8 cellular contexts compared by ENCODE assay signal in genomic region chr4:120156115-120156718, GRCh38.
DNase-seq lines count a peak whose midpoint lies in the region; ATAC-seq, FAIRE-seq and TF ChIP-seq lines count a peak whose summit lies in the region.

No MANE protein-coding gene starts in this region.

- H3K4me1 Mint-ChIP-seq in astrocyte (ENCODE audit: low read depth, unreplicated experiment): no peaks in the 10 kb centered on the region

- 22 to 29% methylated on average over 5 of the region's 5 CpGs for WGBS in testis, 2 donors

- no peak overlapping the region for H3K4me2 ChIP-seq in astrocyte (ENCODE audit: low read length)

- H3K36me3 ChIP-seq in astrocyte (ENCODE audit: insufficient read depth, low read length) (no peaks in the 10 kb centered on the region), testis (ENCODE audit: low read depth, missing control alignments) (no peaks in the 10 kb centered on the region)

- no peaks in the 10 kb centered on the region for H3K4me1 ChIP-seq in astrocyte (ENCODE audit: insufficient read depth, low read length)
- no peaks in the 10 kb centered on the region for H3K4me1 ChIP-seq in testis

- H3K4me3 ChIP-seq in astrocyte (ENCODE audit: insufficient read depth, low read depth, low read length): no peak overlapping the region
- no peak overlapping the region for H3K4me3 ChIP-seq in testis

- no peaks in the 10 kb centered on the region for H3K9me3 Mint-ChIP-seq in astrocyte (ENCODE audit: unreplicated experiment)

- no peak for TF ChIP-seq POLR2A in testis (IDR thresholded peaks at IDR 0.05)

- H3K36me3 Mint-ChIP-seq in astrocyte (ENCODE audit: low read depth, unreplicated experiment): no peaks in the 10 kb centered on the region

- peak; percentile 57 for ATAC-seq in HG03095 (IDR thresholded peaks at IDR 0.05; ENCODE audit: unreplicated experiment)

- no peak overlapping the region for H2AFZ ChIP-seq in astrocyte (ENCODE audit: low read depth, low read length)

- H3K27ac Mint-ChIP-seq in astrocyte (ENCODE audit: unreplicated experiment): no peak overlapping the region

- H3K4me3 Mint-ChIP-seq in astrocyte (ENCODE audit: unreplicated experiment): no peak overlapping the region

- H3K9me3 ChIP-seq in astrocyte (ENCODE audit: insufficient read depth, low read depth, low read length) (no peaks in the 10 kb centered on the region), testis (no peaks in the 10 kb centered on the region)

- H4K20me1 ChIP-seq in astrocyte (ENCODE audit: insufficient read depth, low read length): no peaks in the 10 kb centered on the region

- H3K27me3 Mint-ChIP-seq in astrocyte (ENCODE audit: low read depth, unreplicated experiment): no peaks in the 10 kb centered on the region

- in situ Hi-C loops in GM13977 (cut with MboI; ENCODE audit: low pct_unique_long_range_greater_than_20kb, low sequenced_read_pairs, unreplicated experiment): loop anchor here (25.0 kb wide), 1 partner anchor 931 kb away; no protein-coding TSS in a partner anchor

- DNase-seq in CMK (ENCODE audit: low read depth) (peak; percentile 18), GM13977 (ENCODE audit: low spot score) (peak; percentile 10), NCI-H345 (lab: John Stamatoyannopoulos, UW) (peak; percentile 59), astrocyte (ENCODE audit: low read depth) (peak; percentile 51), testis (peak; percentile 23), T-helper 9 cell (no peak)

- H3K79me2 ChIP-seq in astrocyte (ENCODE audit: insufficient read depth, low read length): no peaks in the 10 kb centered on the region

- H3K27me3 ChIP-seq in astrocyte (ENCODE audit: insufficient read depth, low read length): no peaks in the 10 kb centered on the region
- H3K27me3 ChIP-seq in testis: no peaks in the 10 kb centered on the region

- FAIRE-seq in astrocyte (lab: Jason Lieb, UNC) (no peak), islet of Langerhans (lab: Jason Lieb, UNC) (peak; percentile 100)

- H3K27ac ChIP-seq in astrocyte (ENCODE audit: low read depth, low read length) (no peak overlapping the region), testis (no peak overlapping the region)

- intact Hi-C loops in testis (cut with DNase I; ENCODE audit: low total_unique reads): loop anchor here (10.0 kb wide), 1 partner anchor 939 kb away; no protein-coding TSS in a partner anchor

- TF ChIP-seq CTCF in GM13977 (IDR thresholded peaks at IDR 0.05; ENCODE audit: extremely low read depth, insufficient read depth, missing control alignments): peak; percentile 75
- TF ChIP-seq CTCF in astrocyte (IDR thresholded peaks at IDR 0.05; ENCODE audit: insufficient read depth, low read depth, low read length): peak; percentile 67
- TF ChIP-seq CTCF in testis (IDR thresholded peaks at IDR 0.05): peak; percentile 49 to 65 (median 60)

- no peak overlapping the region for H3K9ac ChIP-seq in astrocyte (ENCODE audit: low read length)
